ENCODE assay signal across 8 cellular contexts in the genomic region with DNA sequence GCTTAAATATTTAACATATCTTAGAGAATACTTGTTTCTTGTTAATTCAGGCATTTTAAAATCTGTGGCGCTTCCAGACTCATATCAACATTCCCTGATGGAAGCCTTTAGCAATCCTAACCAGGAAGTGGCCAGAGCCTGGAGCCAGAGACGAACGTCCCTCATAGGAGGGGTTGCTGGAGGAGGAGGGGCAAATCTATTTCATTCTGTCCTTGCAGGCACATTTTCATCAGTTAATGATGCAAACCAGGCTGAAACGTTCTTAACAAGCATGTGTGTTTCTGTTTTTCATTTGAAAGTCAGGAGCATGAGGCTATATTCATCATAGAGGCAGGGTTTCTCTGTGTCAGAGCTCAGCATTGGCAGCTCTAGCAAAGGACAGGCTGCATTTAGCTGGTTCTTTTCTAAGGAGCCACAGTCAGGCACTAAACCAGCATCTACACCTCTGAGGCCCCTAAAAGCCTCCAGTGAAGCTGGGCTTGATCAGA. TPM values are rescaled to one million over a fixed set of nuclear protein-coding genes. Genes with fewer than 3 reads are reported as not detected.
DNase-seq lines count a peak whose midpoint lies in the region; ATAC-seq and TF ChIP-seq lines count a peak whose summit lies in the region.

No MANE protein-coding gene starts in this region.

- no peaks in the 10 kb centered on the region for H3K9me3 ChIP-seq in stomach smooth muscle (ENCODE audit: control insufficient read depth in 2 of 2, low read length in 2 of 2)

- in situ Hi-C loops in astrocyte of the cerebellum (cut with HindIII; ENCODE audit: low sequenced_read_pairs), result no loop called here

- DNase-seq in HT-29 (ENCODE audit: low spot score) (peak; percentile 49), astrocyte of the cerebellum (ENCODE audit: low read depth) (peak; percentile 42), islet precursor cell (peak; percentile 72), NCI-H524 treated with DMSO at 0.1 percent for 48 hours (lab: John Stamatoyannopoulos, UW) (no peak)
- no peak for DNase-seq in stimulated activated CD4-positive, alpha-beta T cell treated with anti-CD3 and anti-CD28 coated beads, Interleukin-4, amount 100 ng/mL, for 24 hours
- DNase-seq in stimulated activated CD4-positive, alpha-beta T cell treated with anti-CD3 and anti-CD28 coated beads, Interleukin-2, amount 100 ng/mL, for 24 hours, result no peak

- no peaks in the 10 kb centered on the region for H3K27me3 ChIP-seq in stomach smooth muscle (ENCODE audit: control insufficient read depth in 1 of 2, insufficient read depth in 2 of 2, low read length in 2 of 2)

- no peaks in the 10 kb centered on the region for H3K36me3 ChIP-seq in stomach smooth muscle (ENCODE audit: control insufficient read depth in 2 of 2, insufficient read depth in 2 of 2, low read length in 2 of 2)

- peaks cover 17% of the 10 kb centered on the region for H3K4me1 ChIP-seq in stomach smooth muscle (ENCODE audit: control insufficient read depth, insufficient read depth, low read length)

- no peak overlapping the region for H3K4me3 ChIP-seq in astrocyte of the cerebellum (ENCODE audit: low read depth, low read length)
- peak overlapping the region; percentile 58 to 69 for H3K4me3 ChIP-seq in stomach smooth muscle (ENCODE audit: low read length in 2 of 2)

- peak overlapping the region; percentile 64 for H3K27ac ChIP-seq in stomach smooth muscle (ENCODE audit: low read length)

- H3K9ac ChIP-seq in stomach smooth muscle (ENCODE audit: low read length in 2 of 2), result peak overlapping the region; percentile 48 to 71

- no peak for TF ChIP-seq CTCF in astrocyte of the cerebellum (IDR thresholded peaks at IDR 0.05; ENCODE audit: low read depth, low read length, missing control alignments)

- no peak for ATAC-seq in HG03520 (IDR thresholded peaks at IDR 0.05; ENCODE audit: unreplicated experiment)

RNA-seq across cellular contexts. Expression of a gene that starts 17.8 kb away (rescaled TPM):
- total RNA-seq in HT-29 (2014; rRNA removed; shearing (Covaris generic)), result 1.7 and 4.0 TPM in 2 replicates

RNA-seq across cellular contexts. Expression of a gene that starts 32.5 kb away (rescaled TPM):
- 10.2 and 10.7 TPM in 2 replicates for total RNA-seq in HT-29 (2014; rRNA removed; shearing (Covaris generic))

RNA-seq across cellular contexts. Expression of a gene that starts 43.8 kb away (rescaled TPM):
- 6.1 and 6.9 TPM in 2 replicates for total RNA-seq in HT-29 (2014; rRNA removed; shearing (Covaris generic))

Comparison
In these comparisons a context has a peak if more than half of its experiments do, and no peak if none do; other contexts are left out.
1. DNase-seq: peak in HT-29 (single experiment), astrocyte of the cerebellum (single experiment) and islet precursor cell (single experiment); none in stimulated activated CD4-positive, alpha-beta T cell treated with anti-CD3 and anti-CD28 coated beads, Interleukin-4, amount 100 ng/mL, for 24 hours (single experiment), stimulated activated CD4-positive, alpha-beta T cell treated with anti-CD3 and anti-CD28 coated beads, Interleukin-2, amount 100 ng/mL, for 24 hours (0 of 2) and NCI-H524 treated with DMSO at 0.1 percent for 48 hours (single experiment).